ENCODE assay signal across 12 cellular contexts in the genomic region with DNA sequence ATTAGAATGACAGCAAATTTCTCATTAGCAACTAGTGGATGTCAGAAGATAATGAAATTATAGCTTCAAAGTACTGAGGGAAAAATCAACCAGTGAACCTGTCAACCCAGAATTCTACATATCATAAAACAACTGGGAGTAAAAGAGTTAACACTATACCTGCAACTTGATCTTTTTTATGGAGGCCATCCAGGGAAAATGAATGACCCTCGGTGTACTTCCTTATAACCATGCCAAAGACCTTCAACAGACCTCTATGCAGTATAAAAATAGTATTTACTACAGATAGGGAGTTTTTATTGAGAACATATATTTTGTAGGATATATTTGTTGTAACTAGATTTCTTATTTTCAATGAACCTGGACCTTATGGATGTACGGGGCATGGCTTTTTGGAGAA.
DNase-seq lines count a peak whose midpoint lies in the region; TF ChIP-seq lines count a peak whose summit lies in the region.
"Had no signal": no experiment of that assay in that cellular context is flagged by ENCODE, and none has a peak within 500 bp of the region (broad histone marks: within the 10 kb centered on the region; RNA-seq: fewer than 3 reads in every experiment).

No MANE protein-coding gene starts in this region.

- intact Hi-C loops in colonic mucosa (cut with DNase I): no loop called here
- intact Hi-C loops in transverse colon (cut with DNase I; ENCODE audit: low total_unique reads): no loop called here

- H3K4me3 ChIP-seq in colonic mucosa (no peak overlapping the region), transverse colon (no peak overlapping the region)
- H3K4me3 ChIP-seq: GM12878, GM23248 had no signal

- H3K36me3 ChIP-seq in colonic mucosa: no peaks in the 10 kb centered on the region
- no peaks in the 10 kb centered on the region for H3K36me3 ChIP-seq in transverse colon

- peak; percentile 21 for DNase-seq in NCI-H2196 (lab: John Stamatoyannopoulos, UW; ENCODE audit: unreplicated experiment)
- DNase-seq in NCI-H2196 treated with DMSO at 0.1 percent for 48 hours (lab: John Stamatoyannopoulos, UW; ENCODE audit: unreplicated experiment): no peak
- DNase-seq in NCI-H2029 (lab: John Stamatoyannopoulos, UW): peak; percentile 72
- peak; percentile 30 for DNase-seq in colonic mucosa
- DNase-seq in transverse colon: peak; percentile 8
- DNase-seq in NCI-H345 (lab: John Stamatoyannopoulos, UW): no peak
- DNase-seq in stimulated activated CD4-positive, alpha-beta T cell treated with anti-CD3 and anti-CD28 coated beads, Interleukin-12 subunit alpha, Interleukin-12 subunit beta, amount 100 ng/mL, for 4 hours: no peak
- no peak for DNase-seq in RKO (ENCODE audit: low spot score)
- DNase-seq: C1 segment of cervical spinal cord; CD4-positive, alpha-beta T cell had no signal

- H3K27ac ChIP-seq in colonic mucosa (no peak overlapping the region), transverse colon (peak overlapping the region in 3 of 4 donors; percentile 49 to 64 (median 56))
- H3K27ac ChIP-seq: GM23248 had no signal

- no peaks in the 10 kb centered on the region for H3K9me3 ChIP-seq in colonic mucosa
- H3K9me3 ChIP-seq in transverse colon: no peaks in the 10 kb centered on the region

- H3K27me3 ChIP-seq in colonic mucosa (no peaks in the 10 kb centered on the region), transverse colon (no peaks in the 10 kb centered on the region)

- no peak overlapping the region for H3K9ac ChIP-seq in colonic mucosa (ENCODE audit: low read depth in 2 of 2, low read length in 2 of 2)
- H3K9ac ChIP-seq: GM23248 had no signal

- no peak for TF ChIP-seq EP300 in transverse colon (IDR thresholded peaks at IDR 0.05; ENCODE audit: low read depth)

- in situ Hi-C loops in transverse colon (cut with MboI; ENCODE audit: low pct_ligation_motif_present in 1 of 4, low pct_unique_long_range_greater_than_20kb in 1 of 4, low sequenced_read_pairs in 3 of 4): no loop called here

- TF ChIP-seq CTCF in colonic mucosa (IDR thresholded peaks at IDR 0.05): no peak
- TF ChIP-seq CTCF in transverse colon (IDR thresholded peaks at IDR 0.05): no peak

- WGBS in transverse colon (ENCODE audit: low coverage in 1 of 2), 2 donors: 23 to 36% methylated on average over 2 of the region's 2 CpGs

- no peak for TF ChIP-seq POLR2A in transverse colon (IDR thresholded peaks at IDR 0.05)

- no peaks in the 10 kb centered on the region for H3K4me1 ChIP-seq in colonic mucosa
- peaks cover 0 to 11% (median 2%) of the 10 kb centered on the region in 4 donors for H3K4me1 ChIP-seq in transverse colon

Comparison
In these comparisons a context has a peak if more than half of its experiments do, and no peak if none do; other contexts are left out.
1. DNase-seq: peak in NCI-H2196 (single experiment), NCI-H2029 (single experiment), colonic mucosa (single experiment) and transverse colon (single experiment); none in NCI-H2196 treated with DMSO at 0.1 percent for 48 hours (single experiment), NCI-H345 (single experiment), stimulated activated CD4-positive, alpha-beta T cell treated with anti-CD3 and anti-CD28 coated beads, Interleukin-12 subunit alpha, Interleukin-12 subunit beta, amount 100 ng/mL, for 4 hours (single experiment) and RKO (single experiment).